In genomic region chr17:5485270-5486205, GRCh38 we compare ENCODE assay signal across 8 cellular contexts. TPM values are rescaled to one million over a fixed set of nuclear protein-coding genes. Genes with fewer than 3 reads are reported as not detected.
A peak's percentile ranks its signal among the peaks of the same experiment; 100 is the strongest.
DNase-seq lines count a peak whose midpoint lies in the region; ATAC-seq and TF ChIP-seq lines count a peak whose summit lies in the region.

TSS of gene DERL2 (minus strand) at chr17:5486178. CDS start at chr17:5486161, 17 bp downstream.

- no peak for TF ChIP-seq EP300 in transverse colon (IDR thresholded peaks at IDR 0.05; ENCODE audit: low read depth)

- in situ Hi-C loops in Panc1 (cut with HindIII; ENCODE audit: low pct_unique_long_range_greater_than_20kb, low sequenced_read_pairs), result no loop called here
- in situ Hi-C loops in transverse colon (cut with MboI; ENCODE audit: low pct_ligation_motif_present in 1 of 4, low pct_unique_long_range_greater_than_20kb in 1 of 4, low sequenced_read_pairs in 3 of 4), result no loop called here

- TF ChIP-seq CTCF in Panc1 (IDR thresholded peaks at IDR 0.05), result no peak
- TF ChIP-seq CTCF in transverse colon (IDR thresholded peaks at IDR 0.05), result no peak

- DNase-seq in activated CD8-positive, alpha-beta memory T cell treated with anti-CD3 and anti-CD28 coated beads, Interleukin-2, amount 50 U/mL, for 48 hours, result no peak
- DNase-seq in Panc1 (ENCODE audit: low read depth, low spot score) (no peak), lung microvascular endothelial cell (ENCODE audit: low read depth in 2 of 2) (peak in 1 of 2 donors; percentile 24), transverse colon (no peak), NOMO-1 (lab: John Stamatoyannopoulos, UW; ENCODE audit: unreplicated experiment in 2 of 2) (no peak)

- WGBS in ectodermal cell, 2 experiments, result 0 to 4% methylated on average over 27 to 28 of the region's 29 CpGs
- WGBS in transverse colon (ENCODE audit: low coverage in 1 of 2), 2 donors, result 6 to 16% methylated on average over 9 to 29 of the region's 29 CpGs

- H3K4me3 ChIP-seq in Panc1 (ENCODE audit: low read depth in 2 of 2, low read length in 2 of 2) (peak within 1 kb of the TSS; percentile 85 to 98), ectodermal cell (ENCODE audit: insufficient read depth, low read depth, low read length) (peak within 1 kb of the TSS; percentile 95), transverse colon (peak within 1 kb of the TSS; percentile 85 to 100 (median 92))

- H3K36me3 ChIP-seq in Panc1 (ENCODE audit: control insufficient read depth, insufficient read depth, low read length), result peaks cover 22% of the 10 kb centered on the region
- H3K36me3 ChIP-seq in ectodermal cell (ENCODE audit: control insufficient read depth, insufficient read depth, low read length), result peaks cover 31% of the 10 kb centered on the region
- H3K36me3 ChIP-seq in transverse colon, result peaks cover 0 to 46% (median 15%) of the 10 kb centered on the region in 4 donors

- no peak for TF ChIP-seq POLR2A in transverse colon (IDR thresholded peaks at IDR 0.05)

- CTCF ChIA-PET in activated CD8-positive, alpha-beta memory T cell treated with anti-CD3 and anti-CD28 coated beads for 36 hours (lab: Charles Lee), result interaction anchor here (0.5 to 1.3 kb wide), 5 partner anchors 10 to 1718 kb away, joined by 3 to 4 read pairs (median 3); partner anchors contain the start of genes NUP88 and RPAIN
- CTCF ChIA-PET in Panc1 (lab: Charles Lee), result no interaction called here

- peak within 1 kb of the TSS; percentile 94 for H3K27ac ChIP-seq in Panc1 (ENCODE audit: low read length)
- peak within 1 kb of the TSS; percentile 100 for H3K27ac ChIP-seq in ectodermal cell (ENCODE audit: insufficient read depth, low read depth, low read length, poor library complexity, severe bottlenecking)
- H3K27ac ChIP-seq in transverse colon, result peak within 1 kb of the TSS; percentile 98 to 99 (median 98)

- POLR2A ChIA-PET in activated CD8-positive, alpha-beta memory T cell treated with anti-CD3 and anti-CD28 coated beads for 36 hours (lab: Charles Lee), result interaction anchor here (0.5 to 1.7 kb wide), 7 partner anchors 7 to 142 kb away, joined by 3 to 9 read pairs (median 3); partner anchors contain the start of genes C1QBP and DHX33
- POLR2A ChIA-PET in Panc1 (lab: Charles Lee), result interaction anchor here (0.6 to 0.7 kb wide), 5 partner anchors 8 to 964 kb away, joined by 3 read pairs; no protein-coding TSS in a partner anchor

- intact Hi-C loops in Panc1 (cut with micrococcal nuclease; ENCODE audit: unreplicated experiment) (no loop called here), transverse colon (cut with DNase I; ENCODE audit: low total_unique reads) (no loop called here)

- peaks cover 6% of the 10 kb centered on the region for H3K4me1 ChIP-seq in Panc1 (ENCODE audit: control insufficient read depth, insufficient read depth, low read length)
- no peaks in the 10 kb centered on the region for H3K4me1 ChIP-seq in ectodermal cell (ENCODE audit: control insufficient read depth, insufficient read depth, low read length)
- peaks cover 14 to 30% (median 21%) of the 10 kb centered on the region in 4 donors for H3K4me1 ChIP-seq in transverse colon

- H3K27me3 ChIP-seq in Panc1 (ENCODE audit: control insufficient read depth, insufficient read depth, low read length) (no peaks in the 10 kb centered on the region), ectodermal cell (ENCODE audit: control insufficient read depth, insufficient read depth, low read length, poor library complexity, severe bottlenecking) (no peaks in the 10 kb centered on the region), transverse colon (no peaks in the 10 kb centered on the region)

- TSS peak; percentile 71 for BruUV-seq in Panc1 (replicated peaks; lab: Mats Ljungman, UMichigan)

- ATAC-seq in HG02852 (IDR thresholded peaks at IDR 0.05; ENCODE audit: unreplicated experiment) (peak; percentile 22), Panc1 (peak; percentile 46)

- H3K9me3 ChIP-seq in Panc1 (ENCODE audit: control insufficient read depth, insufficient read depth, low read depth, low read length) (peaks cover 7% of the 10 kb centered on the region; the same call in 1 of the 2 replicates), ectodermal cell (ENCODE audit: control insufficient read depth, low read length) (no peaks in the 10 kb centered on the region), transverse colon (no peaks in the 10 kb centered on the region)

RNA-seq across cellular contexts. Expression of gene DERL2, which starts in this region (rescaled TPM):
- total RNA-seq in activated CD8-positive, alpha-beta memory T cell treated with anti-CD3 and anti-CD28 coated beads for 36 hours, result 10 to 100 TPM; 87.5 to 89.4 TPM
- total RNA-seq in Panc1 (2021; ENCODE audit: unreplicated experiment) (59.7 TPM), lung microvascular endothelial cell (13.1 and 20.2 TPM in 2 replicates), transverse colon (10 to 100 TPM in 2 of 4 donors, 1 to 10 TPM in 2; 4.6 to 37.5 (median 21.7) TPM)
- 48.8 TPM for polyA plus RNA-seq in Panc1 (2012; ENCODE audit: insufficient read length)
- polyA plus RNA-seq in ectodermal cell (2013, experiment 1 of 4), result 56.7 TPM
- polyA plus RNA-seq in ectodermal cell (2013, experiment 2 of 4), result 65.2 TPM
- polyA plus RNA-seq in ectodermal cell (2013, experiment 3 of 4), result 49.1 TPM
- 54.3 TPM for polyA plus RNA-seq in ectodermal cell (2013, experiment 4 of 4)
